Comparison of ENCODE assay signal across 12 cellular contexts in genomic region chr1:169712309-169712631, GRCh38. TPM values are rescaled to one million over a fixed set of nuclear protein-coding genes. Genes with fewer than 3 reads are reported as not detected.
DNase-seq lines count a peak whose midpoint lies in the region; ATAC-seq and TF ChIP-seq lines count a peak whose summit lies in the region.
"Had no signal": no experiment of that assay in that cellular context is flagged by ENCODE, and none has a peak within 500 bp of the region (broad histone marks: within the 10 kb centered on the region; RNA-seq: fewer than 3 reads in every experiment).

No MANE protein-coding gene starts in this region.

- no peaks in the 10 kb centered on the region for H3K9me2 ChIP-seq in DOHH2 (replicated peaks; ENCODE audit: control insufficient read depth, low read length)

- H3K4me2 ChIP-seq in DOHH2 (ENCODE audit: low read length) = peak overlapping the region; percentile 88

- H3K4me3 ChIP-seq in DOHH2 (ENCODE audit: low read length) = peak overlapping the region; percentile 75
- H3K4me3 ChIP-seq in naive thymus-derived CD4-positive, alpha-beta T cell (ENCODE audit: low read length) = no peak overlapping the region
- H3K4me3 ChIP-seq: mucosa of descending colon had no signal

- H3K27ac Mint-ChIP-seq in CD14-positive monocyte = peak overlapping the region in 1 of 7 donors; percentile 85
- H3K27ac Mint-ChIP-seq in naive thymus-derived CD4-positive, alpha-beta T cell = peak overlapping the region in 5 of 9 donors; percentile 61 to 95 (median 92)

- no peaks in the 10 kb centered on the region for H4K20me1 ChIP-seq in DOHH2 (ENCODE audit: control insufficient read depth, insufficient read depth, low read depth, low read length)

- no peaks in the 10 kb centered on the region for H3K27me3 ChIP-seq in DOHH2 (ENCODE audit: control insufficient read depth, low read length)
- H3K27me3 ChIP-seq in naive thymus-derived CD4-positive, alpha-beta T cell (ENCODE audit: control insufficient read depth in 2 of 2, insufficient read depth in 2 of 2, low read length in 2 of 2) = no peaks in the 10 kb centered on the region

- H3K4me1 ChIP-seq in DOHH2 (ENCODE audit: control insufficient read depth, low read length) = peaks cover 45% of the 10 kb centered on the region
- peaks cover under 1 to 3% of the 10 kb centered on the region in 2 donors for H3K4me1 ChIP-seq in naive thymus-derived CD4-positive, alpha-beta T cell (ENCODE audit: control insufficient read depth in 2 of 2, insufficient read depth in 2 of 2, low read length in 2 of 2)

- H3K79me2 ChIP-seq in DOHH2 (ENCODE audit: control insufficient read depth, low read length) = peaks cover 3% of the 10 kb centered on the region; the same call in 1 of the 2 replicates

- peaks cover 10 to 21% (median 18%) of the 10 kb centered on the region in 7 donors for H3K9me3 Mint-ChIP-seq in CD14-positive monocyte
- peaks cover 0 to 21% (median 4%) of the 10 kb centered on the region in 11 donors for H3K9me3 Mint-ChIP-seq in naive thymus-derived CD4-positive, alpha-beta T cell

- POLR2A ChIA-PET in naive thymus-derived CD4-positive, alpha-beta T cell (lab: Charles Lee) = interaction anchor here (0.9 to 1.5 kb wide), 9 partner anchors 10 to 126 kb away, joined by 3 to 44 read pairs (median 5); partner anchors contain the start of gene F5

- intact Hi-C loops in CD14-positive monocyte (cut with micrococcal nuclease) = loop anchor here in 1 of 2 donors (5.0 kb wide), 1 partner anchor 125 kb away; the partner anchor contains the start of gene F5
- intact Hi-C loops in naive thymus-derived CD4-positive, alpha-beta T cell (cut with micrococcal nuclease) = loop anchor here (1.0 to 10.0 kb wide), 7 partner anchors 97 to 1485 kb away; partner anchors contain the start of genes BLZF1 (in 1 of the 2), NME7 (in 1 of the 2), SCYL3 (in 1 of the 2) and SFT2D2 (in 1 of the 2)

- H3K27ac ChIP-seq in DOHH2 (ENCODE audit: low read depth, low read length) (no peak overlapping the region), VCaP (no peak overlapping the region)
- no peak overlapping the region for H3K27ac ChIP-seq in naive thymus-derived CD4-positive, alpha-beta T cell (ENCODE audit: low read depth, low read length)
- H3K27ac ChIP-seq: epithelial cell of prostate had no signal

- peaks cover 1 to 3% (median 2%) of the 10 kb centered on the region in 3 donors for H3K27me3 Mint-ChIP-seq in CD14-positive monocyte (ENCODE audit: low read depth in 3 of 3)
- H3K27me3 Mint-ChIP-seq in naive thymus-derived CD4-positive, alpha-beta T cell = peaks cover 0 to 35% (median 0%) of the 10 kb centered on the region in 5 donors

- ATAC-seq in naive thymus-derived CD4-positive, alpha-beta T cell = no peak

- H3F3A ChIP-seq in DOHH2 (ENCODE audit: control insufficient read depth, insufficient read depth) = 0 out of 2 replicates have a peak, but pooled peaks cover 2% of the 10 kb centered on the region

- CTCF ChIA-PET in naive thymus-derived CD4-positive, alpha-beta T cell (lab: Charles Lee) = interaction anchor here (0.6 to 3.0 kb wide), 30 partner anchors 10 to 1269 kb away, joined by 3 to 149 read pairs (median 5); partner anchors contain the start of gene F5

- no peaks in the 10 kb centered on the region for H3K9me3 ChIP-seq in DOHH2 (ENCODE audit: control insufficient read depth, insufficient read depth, low read length)
- H3K9me3 ChIP-seq in naive thymus-derived CD4-positive, alpha-beta T cell (ENCODE audit: control insufficient read depth in 2 of 3, low read length in 3 of 3) = no peaks in the 10 kb centered on the region

- TF ChIP-seq CTCF in CD14-positive monocyte (IDR thresholded peaks at IDR 0.05) (peak; percentile 30), DOHH2 (IDR thresholded peaks at IDR 0.05; ENCODE audit: low read depth, low read length, poor library complexity, severe bottlenecking) (no peak), VCaP (conservative IDR thresholded peaks at IDR 0.05) (peak; percentile 57)

- peaks cover 5 to 15% of the 10 kb centered on the region in 2 donors for H3K36me3 Mint-ChIP-seq in CD14-positive monocyte
- peaks cover 22 to 31% (median 23%) of the 10 kb centered on the region in 5 donors for H3K36me3 Mint-ChIP-seq in naive thymus-derived CD4-positive, alpha-beta T cell

- H3K36me3 ChIP-seq in DOHH2 (ENCODE audit: control insufficient read depth, low read length) = peaks cover 8% of the 10 kb centered on the region
- peaks cover 0 to 6% (median 1%) of the 10 kb centered on the region in 3 experiments for H3K36me3 ChIP-seq in naive thymus-derived CD4-positive, alpha-beta T cell (ENCODE audit: control insufficient read depth in 2 of 3, insufficient read depth in 3 of 3, low read length in 3 of 3)

- peaks cover 31% of the 10 kb centered on the region for H3K4me1 Mint-ChIP-seq in CD14-positive monocyte
- peaks cover under 1 to 27% (median 15%) of the 10 kb centered on the region in 7 donors for H3K4me1 Mint-ChIP-seq in naive thymus-derived CD4-positive, alpha-beta T cell

- DNase-seq in CD14-positive monocyte (ENCODE audit: low spot score) = no peak
- DNase-seq in naive thymus-derived CD4-positive, alpha-beta T cell = no peak
- no peak for DNase-seq in OCI-M1 (lab: John Stamatoyannopoulos, UW)
- DNase-seq in hepatic stellate cell (ENCODE audit: low spot score) = no peak
- no peak for DNase-seq in NCI-H510A treated with DMSO at 0.1 percent for 48 hours (lab: John Stamatoyannopoulos, UW)
- DNase-seq: kidney had no signal

- H3K4me3 Mint-ChIP-seq in CD14-positive monocyte = no peak overlapping the region
- peak overlapping the region in 9 of 10 donors; percentile 90 to 99 (median 97) for H3K4me3 Mint-ChIP-seq in naive thymus-derived CD4-positive, alpha-beta T cell

RNA-seq across cellular contexts. Expression of gene SELL, which starts 0.8 kb away (rescaled TPM):
- polyA plus RNA-seq in CD14-positive monocyte = 1,000 to 10,000 TPM; 1,118 to 1,885 TPM
- total RNA-seq in naive thymus-derived CD4-positive, alpha-beta T cell = 100 to 1,000 TPM; 303 to 633 (median 519) TPM
- polyA plus RNA-seq in naive thymus-derived CD4-positive, alpha-beta T cell = 1,000 to 10,000 TPM; 2,291 to 2,521 TPM
- total RNA-seq: HT1080 had no signal

RNA-seq across cellular contexts. Expression of gene SELE, which starts 21.6 kb away (rescaled TPM):
- polyA plus RNA-seq in CD14-positive monocyte = not detected
- total RNA-seq in naive thymus-derived CD4-positive, alpha-beta T cell = not detected
- not detected for polyA plus RNA-seq in naive thymus-derived CD4-positive, alpha-beta T cell
- total RNA-seq: HT1080; T-helper 1 cell treated with Interleukin-12 subunit alpha and Interleukin-12 subunit beta and Interleukin-4 antibody, amounts not matched to agents 30 ng/mL and 1 ng/mL, for 36 hours had no signal

Comparison
In these comparisons a context has a peak if more than half of its experiments do, and no peak if none do; other contexts are left out.
1. H3K4me3 Mint-ChIP-seq: peak in naive thymus-derived CD4-positive, alpha-beta T cell (9 of 10); none in CD14-positive monocyte (0 of 2).